ENCODE assay signal across 19 cellular contexts in genomic region chr3:192921793-192922192, GRCh38.
"Had no signal": no experiment of that assay in that cellular context is flagged by ENCODE, and none has a peak within 500 bp of the region (broad histone marks: within the 10 kb centered on the region; RNA-seq: fewer than 3 reads in every experiment).

No MANE protein-coding gene starts in this region.

- H3K9me3 ChIP-seq: ascending aorta, heart left ventricle, spleen, tibial artery, vagina had no signal

- H3K27me3 ChIP-seq: ascending aorta, heart left ventricle, tibial artery, vagina had no signal

- H3K4me3 ChIP-seq: ascending aorta, heart left ventricle, spleen, tibial artery, vagina had no signal

- H3K27ac ChIP-seq: parathyroid adenoma, spleen, tibial artery, vagina had no signal

- ATAC-seq: activated T-cell treated with anti-CD3 and anti-CD28 coated beads, Interleukin-2, amount 50 U/mL, for 72 hours; heart left ventricle; natural killer cell treated with Interleukin-12 subunit alpha and Interleukin-12 subunit beta and Interleukin-15 and Interleukin-18, amount 100 ng/mL, for 72 hours; sciatic nerve; stimulated activated naive B cell treated with anti-CD40 and anti-IgM and Interleukin-4, amounts not matched to agents 10 μg/mL and 1 μg/mL and 100 μg/mL, for 72 hours had no signal

- H3K79me2 ChIP-seq: parathyroid adenoma had no signal

- H3K4me3 Mint-ChIP-seq: activated T-cell treated with anti-CD3 and anti-CD28 coated beads, Interleukin-2, amount 50 U/mL, for 72 hours; central memory CD8-positive, alpha-beta T cell; natural killer cell treated with Interleukin-12 subunit alpha and Interleukin-12 subunit beta and Interleukin-15 and Interleukin-18, amount 100 ng/mL, for 72 hours; stimulated activated naive B cell treated with anti-CD40 and anti-IgM and Interleukin-4, amounts not matched to agents 10 μg/mL and 1 μg/mL and 100 μg/mL, for 72 hours; T-helper 1 cell treated with Interleukin-12 subunit alpha and Interleukin-12 subunit beta and Interleukin-4 antibody, amounts not matched to agents 30 μg/mL and 1 μg/mL, for 36 hours had no signal

- H3K9ac ChIP-seq: parathyroid adenoma had no signal

- H3K27ac Mint-ChIP-seq: activated T-cell treated with anti-CD3 and anti-CD28 coated beads, Interleukin-2, amount 50 U/mL, for 72 hours; natural killer cell treated with Interleukin-12 subunit alpha and Interleukin-12 subunit beta and Interleukin-15 and Interleukin-18, amount 100 ng/mL, for 72 hours; stimulated activated naive B cell treated with anti-CD40 and anti-IgM and Interleukin-4, amounts not matched to agents 10 μg/mL and 1 μg/mL and 100 μg/mL, for 72 hours; T-helper 1 cell treated with Interleukin-12 subunit alpha and Interleukin-12 subunit beta and Interleukin-4 antibody, amounts not matched to agents 30 μg/mL and 1 μg/mL, for 36 hours had no signal

- H3K4me1 ChIP-seq: parathyroid adenoma, vagina had no signal

- DNase-seq: activated CD4-positive, alpha-beta T cell treated with anti-CD3 and anti-CD28 coated beads for 1 hour; activated effector memory CD4-positive, alpha-beta T cell treated with anti-CD3 and anti-CD28 coated beads, Interleukin-2, amount 50 U/mL, for 16 hours; activated naive CD4-positive, alpha-beta T cell treated with anti-CD3 and anti-CD28 coated beads, Interleukin-2, amount 50 U/mL, for 16 hours; activated T-cell treated with anti-CD3 and anti-CD28 coated beads, Interleukin-2, amount 50 U/mL, for 72 hours; cortex of kidney; erythroblast; heart left ventricle; mesenchymal stem cell; spleen; stimulated activated CD4-positive, alpha-beta T cell treated with anti-CD3 and anti-CD28 coated beads, Interleukin-4, amount 100 ng/mL, for 4 hours; stimulated activated naive B cell treated with anti-CD40 and anti-IgM and Interleukin-4, amounts not matched to agents 10 μg/mL and 1 μg/mL and 100 μg/mL, for 72 hours; tibial artery had no signal

- H2AFZ ChIP-seq: parathyroid adenoma had no signal

- H3K9me3 Mint-ChIP-seq: activated T-cell treated with anti-CD3 and anti-CD28 coated beads, Interleukin-2, amount 50 U/mL, for 72 hours; central memory CD8-positive, alpha-beta T cell; natural killer cell treated with Interleukin-12 subunit alpha and Interleukin-12 subunit beta and Interleukin-15 and Interleukin-18, amount 100 ng/mL, for 72 hours; stimulated activated naive B cell treated with anti-CD40 and anti-IgM and Interleukin-4, amounts not matched to agents 10 μg/mL and 1 μg/mL and 100 μg/mL, for 72 hours; T-helper 1 cell treated with Interleukin-12 subunit alpha and Interleukin-12 subunit beta and Interleukin-4 antibody, amounts not matched to agents 30 μg/mL and 1 μg/mL, for 36 hours had no signal

- H3K36me3 ChIP-seq: ascending aorta, heart left ventricle, spleen, tibial artery, vagina had no signal

- H3K36me3 Mint-ChIP-seq: natural killer cell treated with Interleukin-12 subunit alpha and Interleukin-12 subunit beta and Interleukin-15 and Interleukin-18, amount 100 ng/mL, for 72 hours had no signal
